In the genomic region with DNA sequence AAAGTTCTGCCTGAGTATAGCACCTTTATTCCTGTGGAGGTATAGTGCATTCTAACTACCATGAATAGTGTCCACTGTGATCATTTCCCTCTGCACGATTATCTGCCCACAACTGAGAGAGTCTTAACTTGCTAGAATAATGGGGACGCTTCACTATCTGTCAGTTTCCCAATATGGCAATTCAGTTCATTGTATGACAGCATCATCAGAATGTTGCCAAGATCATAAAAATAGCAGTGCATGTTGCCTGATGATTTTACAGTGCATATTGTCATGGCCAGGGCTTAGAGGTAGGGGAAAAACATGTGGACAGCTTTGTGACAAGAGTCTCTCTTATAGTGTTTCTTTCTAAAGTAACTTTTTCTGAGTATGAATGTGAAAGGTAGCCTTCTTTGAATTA, we compare ENCODE assay signal across 1 cellular context.
TF ChIP-seq lines count a peak whose summit lies in the region.

No MANE protein-coding gene starts in this region.

TF ChIP-seq in HepG2, 621 proteins besides CTCF, POLR2A, EP300 and RAD21:
- TF ChIP-seq SIX4 (CRISPR knock-in tag; IDR thresholded peaks at IDR 0.05) (no peak), ZNF670 (CRISPR knock-in tag; IDR thresholded peaks at IDR 0.05; ENCODE audit: borderline replicate concordance) (no peak), DMAP1 (CRISPR knock-in tag; IDR thresholded peaks at IDR 0.05) (no peak), SMAD9 (CRISPR knock-in tag; IDR thresholded peaks at IDR 0.05) (no peak), SAFB2 (CRISPR knock-in tag; IDR thresholded peaks at IDR 0.05; ENCODE audit: borderline replicate concordance, low read depth) (no peak), ETV6 (CRISPR knock-in tag; conservative IDR thresholded peaks at IDR 0.05) (no peak), ZFX (CRISPR knock-in tag; IDR thresholded peaks at IDR 0.05; ENCODE audit: low read depth) (no peak), SMYD3 (CRISPR knock-in tag; IDR thresholded peaks at IDR 0.05) (no peak)
- TF ChIP-seq, protein P1, sequence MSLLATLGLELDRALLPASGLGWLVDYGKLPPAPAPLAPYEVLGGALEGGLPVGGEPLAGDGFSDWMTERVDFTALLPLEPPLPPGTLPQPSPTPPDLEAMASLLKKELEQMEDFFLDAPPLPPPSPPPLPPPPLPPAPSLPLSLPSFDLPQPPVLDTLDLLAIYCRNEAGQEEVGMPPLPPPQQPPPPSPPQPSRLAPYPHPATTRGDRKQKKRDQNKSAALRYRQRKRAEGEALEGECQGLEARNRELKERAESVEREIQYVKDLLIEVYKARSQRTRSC (CRISPR knock-in tag; IDR thresholded peaks at IDR 0.05; ENCODE audit: low read depth) = no peak
- TF ChIP-seq, protein P2, sequence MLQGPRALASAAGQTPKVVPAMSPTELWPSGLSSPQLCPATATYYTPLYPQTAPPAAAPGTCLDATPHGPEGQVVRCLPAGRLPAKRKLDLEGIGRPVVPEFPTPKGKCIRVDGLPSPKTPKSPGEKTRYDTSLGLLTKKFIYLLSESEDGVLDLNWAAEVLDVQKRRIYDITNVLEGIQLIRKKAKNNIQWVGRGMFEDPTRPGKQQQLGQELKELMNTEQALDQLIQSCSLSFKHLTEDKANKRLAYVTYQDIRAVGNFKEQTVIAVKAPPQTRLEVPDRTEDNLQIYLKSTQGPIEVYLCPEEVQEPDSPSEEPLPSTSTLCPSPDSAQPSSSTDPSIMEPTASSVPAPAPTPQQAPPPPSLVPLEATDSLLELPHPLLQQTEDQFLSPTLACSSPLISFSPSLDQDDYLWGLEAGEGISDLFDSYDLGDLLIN (CRISPR knock-in tag; IDR thresholded peaks at IDR 0.05; ENCODE audit: borderline replicate concordance) = no peak
- TF ChIP-seq, protein P3, sequence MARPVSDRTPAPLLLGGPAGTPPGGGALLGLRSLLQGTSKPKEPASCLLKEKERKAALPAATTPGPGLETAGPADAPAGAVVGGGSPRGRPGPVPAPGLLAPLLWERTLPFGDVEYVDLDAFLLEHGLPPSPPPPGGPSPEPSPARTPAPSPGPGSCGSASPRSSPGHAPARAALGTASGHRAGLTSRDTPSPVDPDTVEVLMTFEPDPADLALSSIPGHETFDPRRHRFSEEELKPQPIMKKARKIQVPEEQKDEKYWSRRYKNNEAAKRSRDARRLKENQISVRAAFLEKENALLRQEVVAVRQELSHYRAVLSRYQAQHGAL (CRISPR knock-in tag; IDR thresholded peaks at IDR 0.05; ENCODE audit: not compliant biosample characterization) = no peak
- TF ChIP-seq, protein P4, sequence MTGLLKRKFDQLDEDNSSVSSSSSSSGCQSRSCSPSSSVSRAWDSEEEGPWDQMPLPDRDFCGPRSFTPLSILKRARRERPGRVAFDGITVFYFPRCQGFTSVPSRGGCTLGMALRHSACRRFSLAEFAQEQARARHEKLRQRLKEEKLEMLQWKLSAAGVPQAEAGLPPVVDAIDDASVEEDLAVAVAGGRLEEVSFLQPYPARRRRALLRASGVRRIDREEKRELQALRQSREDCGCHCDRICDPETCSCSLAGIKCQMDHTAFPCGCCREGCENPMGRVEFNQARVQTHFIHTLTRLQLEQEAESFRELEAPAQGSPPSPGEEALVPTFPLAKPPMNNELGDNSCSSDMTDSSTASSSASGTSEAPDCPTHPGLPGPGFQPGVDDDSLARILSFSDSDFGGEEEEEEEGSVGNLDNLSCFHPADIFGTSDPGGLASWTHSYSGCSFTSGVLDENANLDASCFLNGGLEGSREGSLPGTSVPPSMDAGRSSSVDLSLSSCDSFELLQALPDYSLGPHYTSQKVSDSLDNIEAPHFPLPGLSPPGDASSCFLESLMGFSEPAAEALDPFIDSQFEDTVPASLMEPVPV (CRISPR knock-in tag; IDR thresholded peaks at IDR 0.05) = no peak
